1 cellular context compared by ENCODE assay signal in the genomic region with DNA sequence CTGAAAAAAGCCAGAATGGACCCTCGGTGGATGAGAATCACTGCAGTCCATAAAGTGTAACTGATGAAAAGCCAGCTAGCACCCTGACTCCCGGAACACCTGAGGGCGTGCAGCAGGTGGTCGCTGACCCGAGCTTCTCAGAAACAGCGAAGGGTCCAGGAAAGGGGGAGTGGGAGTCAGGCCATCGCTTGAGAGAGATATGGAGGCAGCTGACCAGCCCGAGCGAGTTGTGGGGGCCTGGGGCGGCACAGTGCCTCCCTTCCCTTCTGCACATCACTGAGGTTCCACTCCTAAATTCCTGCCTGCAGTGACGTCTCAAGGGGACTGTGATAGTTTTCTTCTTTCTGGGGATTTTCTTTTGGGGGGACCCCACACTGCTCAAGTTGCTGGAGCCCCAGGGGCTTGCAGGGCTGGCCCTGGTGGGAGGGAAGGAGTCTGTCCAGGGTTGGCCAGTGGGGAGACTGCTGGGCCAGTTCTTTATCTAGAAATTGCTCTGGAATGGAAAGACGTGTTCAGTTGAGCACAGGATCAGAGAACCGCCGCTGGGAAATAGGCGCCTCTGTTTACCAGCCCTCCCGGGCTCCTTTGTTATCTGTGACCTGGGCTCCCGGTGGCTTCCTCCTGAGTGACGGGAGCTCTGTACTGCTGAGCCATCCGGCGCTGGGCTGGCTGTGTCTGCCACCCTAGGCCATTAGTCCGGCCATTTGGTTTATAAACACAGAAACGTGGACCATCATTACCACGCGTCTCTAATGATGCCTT.
TF ChIP-seq lines count a peak whose summit lies in the region.

No MANE protein-coding gene starts in this region.

TF ChIP-seq in H1, 55 proteins besides CTCF, POLR2A, EP300 and RAD21:
- no peak for TF ChIP-seq ZNF274 (IDR thresholded peaks at IDR 0.05; ENCODE audit: borderline replicate concordance, extremely low read depth, low read length)
- no peak for TF ChIP-seq CEBPB (IDR thresholded peaks at IDR 0.05; ENCODE audit: low read depth, low read length)
